In the genomic region with DNA sequence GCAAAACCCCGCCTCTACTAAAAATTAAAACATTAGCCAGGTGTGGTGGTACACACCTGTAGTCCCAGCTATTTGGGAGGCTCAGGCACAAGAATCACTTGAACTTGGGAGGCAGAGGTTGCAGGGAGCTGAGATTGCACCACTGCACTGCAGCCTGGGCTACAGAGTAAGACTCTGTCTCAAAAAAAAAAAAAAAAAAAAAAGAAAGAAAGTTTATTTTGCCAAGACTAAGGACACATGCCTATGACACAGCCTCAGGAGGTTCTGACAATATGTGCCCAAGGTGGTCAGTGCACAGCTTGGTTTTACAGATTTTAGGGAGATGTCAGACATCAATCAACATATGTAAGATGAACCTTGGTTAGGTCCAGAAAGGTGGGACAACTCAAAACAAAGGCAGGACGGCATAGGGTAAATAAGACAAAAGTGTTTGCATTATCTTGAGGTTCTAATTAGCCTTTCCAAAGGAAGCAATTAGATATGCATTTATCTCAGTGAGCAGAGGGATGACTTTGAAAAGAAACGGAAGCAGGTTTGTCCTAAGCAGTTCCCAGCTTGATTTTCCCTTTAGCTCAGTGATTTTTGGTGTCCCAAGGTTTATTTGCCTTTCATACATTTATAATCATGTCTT, we compare ENCODE assay signal across 30 cellular contexts.
"Had no signal": no experiment of that assay in that cellular context is flagged by ENCODE, and none has a peak within 500 bp of the region (broad histone marks: within the 10 kb centered on the region; RNA-seq: fewer than 3 reads in every experiment).

No MANE protein-coding gene starts in this region.

- H3K27ac Mint-ChIP-seq: activated CD4-positive, alpha-beta memory T cell treated with anti-CD3 and anti-CD28 coated beads for 36 hours; activated naive CD4-positive, alpha-beta T cell treated with anti-CD3 and anti-CD28 coated beads for 36 hours; activated naive CD8-positive, alpha-beta T cell treated with anti-CD3 and anti-CD28 coated beads for 36 hours; activated T-helper 1 cell treated with anti-CD3 and anti-CD28 coated beads, Interleukin-12 subunit alpha, Interleukin-12 subunit beta, Interleukin-2, Interleukin-4 antibody, amounts not matched to agents 30 ng/mL and 10 ng/mL and 1 ng/mL, durations not matched to agents 14 hours and 24 hours and 36 hours; stimulated activated naive B cell treated with anti-CD40 and anti-IgM and Interleukin-4, amounts not matched to agents 10 μg/mL and 1 μg/mL and 100 μg/mL, for 72 hours; T-helper 2 cell treated with Interferon-gamma antibody and Interleukin-4, amounts not matched to agents 5 μg/mL and 100 μg/mL, for 36 hours had no signal

- H3K9me3 Mint-ChIP-seq: activated CD4-positive, alpha-beta memory T cell treated with anti-CD3 and anti-CD28 coated beads for 36 hours; activated naive CD4-positive, alpha-beta T cell treated with anti-CD3 and anti-CD28 coated beads for 36 hours; activated T-helper 1 cell treated with anti-CD3 and anti-CD28 coated beads, Interleukin-12 subunit alpha, Interleukin-12 subunit beta, Interleukin-2, Interleukin-4 antibody, amounts not matched to agents 30 ng/mL and 10 ng/mL and 1 ng/mL, durations not matched to agents 14 hours and 24 hours and 36 hours; stimulated activated naive B cell treated with anti-CD40 and anti-IgM and Interleukin-4, amounts not matched to agents 10 μg/mL and 1 μg/mL and 100 μg/mL, for 72 hours; T-helper 2 cell treated with Interferon-gamma antibody and Interleukin-4, amounts not matched to agents 5 μg/mL and 100 μg/mL, for 36 hours had no signal

- H3K36me3 Mint-ChIP-seq: activated CD4-positive, alpha-beta memory T cell treated with anti-CD3 and anti-CD28 coated beads for 36 hours; stimulated activated naive B cell treated with anti-CD40 and anti-IgM and Interleukin-4, amounts not matched to agents 10 μg/mL and 1 μg/mL and 100 μg/mL, for 72 hours had no signal

- H3K9me3 ChIP-seq: adrenal gland, body of pancreas, colonic mucosa, gastroesophageal sphincter, lower lobe of right lung, ovary, prostate gland, suprapubic skin, tibial nerve had no signal

- ATAC-seq: activated CD4-positive, CD25-positive, alpha-beta regulatory T cell treated with anti-CD3 and anti-CD28 coated beads, Interleukin-2, amount 50 U/mL, for 24 hours; body of pancreas; gastroesophageal sphincter; left lobe of liver; lower lobe of right lung; sciatic nerve; stimulated activated naive B cell treated with anti-CD40 and anti-IgM and Interleukin-4, amounts not matched to agents 10 μg/mL and 1 μg/mL and 100 μg/mL, for 72 hours had no signal

- H3K4me1 ChIP-seq: body of pancreas, colonic mucosa, gastroesophageal sphincter, lower lobe of right lung, prostate gland, suprapubic skin, tibial nerve had no signal

- H3K4me3 ChIP-seq: adrenal gland, body of pancreas, colonic mucosa, gastroesophageal sphincter, hepatocyte, lower lobe of right lung, ovary, prostate gland, skin epidermis, suprapubic skin, tibial nerve had no signal

- H3K27ac ChIP-seq: adrenal gland, body of pancreas, colonic mucosa, gastroesophageal sphincter, hepatocyte, lower lobe of right lung, ovary, prostate gland, skin epidermis, suprapubic skin, tibial nerve had no signal

- DNase-seq: activated CD4-positive, alpha-beta memory T cell treated with anti-CD3 and anti-CD28 coated beads for 36 hours; activated CD4-positive, alpha-beta T cell treated with anti-CD3 and anti-CD28 coated beads for 48 hours; activated CD8-positive, alpha-beta memory T cell treated with anti-CD3 and anti-CD28 coated beads, Interleukin-2, amount 50 U/mL, for 4 hours; activated effector memory CD4-positive, alpha-beta T cell treated with anti-CD3 and anti-CD28 coated beads, Interleukin-2, amount 50 U/mL, for 16 hours; activated naive CD4-positive, alpha-beta T cell treated with anti-CD3 and anti-CD28 coated beads for 36 hours; activated naive CD8-positive, alpha-beta T cell treated with anti-CD3 and anti-CD28 coated beads for 36 hours; activated T-cell treated with anti-CD3 and anti-CD28 coated beads, Interleukin-2, amount 50 U/mL, for 1 hour; adrenal gland; aorta; body of pancreas; cerebellar nuclear complex; colonic mucosa; effector CD8-positive, alpha-beta T cell; erythroblast; lower lobe of right lung; ovary; retina; stimulated activated naive B cell treated with anti-CD40 and anti-IgM and Interleukin-4, amounts not matched to agents 10 μg/mL and 1 μg/mL and 100 μg/mL, for 72 hours; T-helper 1 cell had no signal

- H3K4me3 Mint-ChIP-seq: activated CD4-positive, alpha-beta memory T cell treated with anti-CD3 and anti-CD28 coated beads for 36 hours; activated naive CD4-positive, alpha-beta T cell treated with anti-CD3 and anti-CD28 coated beads for 36 hours; activated naive CD8-positive, alpha-beta T cell treated with anti-CD3 and anti-CD28 coated beads for 36 hours; activated T-helper 1 cell treated with anti-CD3 and anti-CD28 coated beads, Interleukin-12 subunit alpha, Interleukin-12 subunit beta, Interleukin-2, Interleukin-4 antibody, amounts not matched to agents 30 ng/mL and 10 ng/mL and 1 ng/mL, durations not matched to agents 14 hours and 24 hours and 36 hours; stimulated activated naive B cell treated with anti-CD40 and anti-IgM and Interleukin-4, amounts not matched to agents 10 μg/mL and 1 μg/mL and 100 μg/mL, for 72 hours; T-helper 2 cell treated with Interferon-gamma antibody and Interleukin-4, amounts not matched to agents 5 μg/mL and 100 μg/mL, for 36 hours had no signal

- H3K27me3 Mint-ChIP-seq: activated naive CD8-positive, alpha-beta T cell treated with anti-CD3 and anti-CD28 coated beads for 36 hours had no signal

- H3K27me3 ChIP-seq: adrenal gland, body of pancreas, colonic mucosa, gastroesophageal sphincter, hepatocyte, ovary, suprapubic skin, tibial nerve had no signal

- H3K36me3 ChIP-seq: adrenal gland, colonic mucosa, gastroesophageal sphincter, lower lobe of right lung, ovary, prostate gland, suprapubic skin, tibial nerve had no signal
